ENCODE assay signal across 1 cellular context in the genomic region with DNA sequence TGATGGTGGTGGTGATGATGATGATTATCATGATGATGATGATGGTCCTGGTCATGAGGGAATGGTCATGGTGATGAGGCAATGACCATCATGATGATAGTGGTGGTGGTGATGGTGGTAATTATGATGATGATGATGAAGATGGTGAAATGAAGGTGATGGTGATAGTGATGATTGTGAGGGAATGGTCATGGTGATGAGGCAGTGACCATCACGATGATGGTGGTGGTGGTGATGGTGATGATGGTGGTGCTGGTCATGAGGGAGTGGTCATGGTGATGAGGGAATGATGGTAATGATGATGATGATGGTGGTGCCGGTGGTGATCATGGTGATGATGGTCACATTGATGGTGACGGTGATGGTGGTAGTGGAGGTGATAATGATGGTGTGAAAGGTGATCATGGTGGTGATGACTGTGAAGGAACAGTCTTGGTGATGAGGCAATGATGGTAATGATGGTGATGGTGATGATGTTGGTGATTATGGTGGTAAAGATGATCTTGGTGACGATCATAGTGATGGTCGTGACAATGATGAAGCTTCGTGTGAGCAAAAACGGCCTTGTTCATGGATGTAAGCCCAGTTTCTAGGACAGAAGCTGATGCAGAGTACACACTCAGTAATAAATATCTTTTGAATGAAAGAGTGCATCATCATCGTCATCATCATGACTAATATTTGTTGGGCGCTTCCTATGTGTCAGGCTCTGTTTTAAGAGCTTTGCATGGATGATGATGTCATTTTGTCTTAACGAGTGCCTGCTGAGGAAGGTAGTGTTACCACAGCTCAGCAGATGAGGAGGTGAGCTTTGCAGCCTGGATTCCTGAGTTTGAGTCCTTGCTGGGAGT.
TF ChIP-seq lines count a peak whose summit lies in the region.

No MANE protein-coding gene starts in this region.

TF ChIP-seq in K562, 482 proteins besides CTCF, POLR2A, EP300 and RAD21 (continued from another document):
- TF ChIP-seq, protein P1, sequence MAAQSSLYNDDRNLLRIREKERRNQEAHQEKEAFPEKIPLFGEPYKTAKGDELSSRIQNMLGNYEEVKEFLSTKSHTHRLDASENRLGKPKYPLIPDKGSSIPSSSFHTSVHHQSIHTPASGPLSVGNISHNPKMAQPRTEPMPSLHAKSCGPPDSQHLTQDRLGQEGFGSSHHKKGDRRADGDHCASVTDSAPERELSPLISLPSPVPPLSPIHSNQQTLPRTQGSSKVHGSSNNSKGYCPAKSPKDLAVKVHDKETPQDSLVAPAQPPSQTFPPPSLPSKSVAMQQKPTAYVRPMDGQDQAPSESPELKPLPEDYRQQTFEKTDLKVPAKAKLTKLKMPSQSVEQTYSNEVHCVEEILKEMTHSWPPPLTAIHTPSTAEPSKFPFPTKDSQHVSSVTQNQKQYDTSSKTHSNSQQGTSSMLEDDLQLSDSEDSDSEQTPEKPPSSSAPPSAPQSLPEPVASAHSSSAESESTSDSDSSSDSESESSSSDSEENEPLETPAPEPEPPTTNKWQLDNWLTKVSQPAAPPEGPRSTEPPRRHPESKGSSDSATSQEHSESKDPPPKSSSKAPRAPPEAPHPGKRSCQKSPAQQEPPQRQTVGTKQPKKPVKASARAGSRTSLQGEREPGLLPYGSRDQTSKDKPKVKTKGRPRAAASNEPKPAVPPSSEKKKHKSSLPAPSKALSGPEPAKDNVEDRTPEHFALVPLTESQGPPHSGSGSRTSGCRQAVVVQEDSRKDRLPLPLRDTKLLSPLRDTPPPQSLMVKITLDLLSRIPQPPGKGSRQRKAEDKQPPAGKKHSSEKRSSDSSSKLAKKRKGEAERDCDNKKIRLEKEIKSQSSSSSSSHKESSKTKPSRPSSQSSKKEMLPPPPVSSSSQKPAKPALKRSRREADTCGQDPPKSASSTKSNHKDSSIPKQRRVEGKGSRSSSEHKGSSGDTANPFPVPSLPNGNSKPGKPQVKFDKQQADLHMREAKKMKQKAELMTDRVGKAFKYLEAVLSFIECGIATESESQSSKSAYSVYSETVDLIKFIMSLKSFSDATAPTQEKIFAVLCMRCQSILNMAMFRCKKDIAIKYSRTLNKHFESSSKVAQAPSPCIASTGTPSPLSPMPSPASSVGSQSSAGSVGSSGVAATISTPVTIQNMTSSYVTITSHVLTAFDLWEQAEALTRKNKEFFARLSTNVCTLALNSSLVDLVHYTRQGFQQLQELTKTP (IDR thresholded peaks at IDR 0.05; ENCODE audit: low read depth in 1 of 2, partially characterized antibody in 2 of 2) = no peak
- TF ChIP-seq HIVEP1 (CRISPR knock-in tag; IDR thresholded peaks at IDR 0.05) (no peak), TRIM28 (IDR thresholded peaks at IDR 0.05) (no peak), TRIM24 (IDR thresholded peaks at IDR 0.05) (peak; percentile 11 to 26; a peak in 1 of 4 replicates), SLC30A9 (CRISPR knock-in tag; IDR thresholded peaks at IDR 0.05) (no peak), POLR3A (IDR thresholded peaks at IDR 0.05; ENCODE audit: borderline replicate concordance, extremely low read depth, insufficient read depth, insufficient read length) (no peak), CBFA2T3 (IDR thresholded peaks at IDR 0.05) (no peak), RBBP5 (IDR thresholded peaks at IDR 0.05; ENCODE audit: borderline replicate concordance, insufficient read depth, low read length, poor library complexity, severe bottlenecking) (no peak), CHD1 (IDR thresholded peaks at IDR 0.05; ENCODE audit: low read length) (no peak), ZNF695 (CRISPR knock-in tag; IDR thresholded peaks at IDR 0.05) (no peak), ZNF143 (CRISPR knock-in tag; IDR thresholded peaks at IDR 0.05) (no peak), ARNT (IDR thresholded peaks at IDR 0.05) (no peak), CREM (IDR thresholded peaks at IDR 0.05; ENCODE audit: low read depth) (peak; percentile 76), EGR1 (conservative IDR thresholded peaks at IDR 0.05) (no peak), MECOM (CRISPR knock-in tag; IDR thresholded peaks at IDR 0.05) (no peak), MIER1 (IDR thresholded peaks at IDR 0.05; ENCODE audit: low read depth) (no peak), CHD4 (IDR thresholded peaks at IDR 0.05; ENCODE audit: insufficient read depth, insufficient replicate concordance, low read depth, low read length, poor library complexity, severe bottlenecking) (no peak), BHLHE40 (IDR thresholded peaks at IDR 0.05; ENCODE audit: low read length) (no peak), TEAD2 (tag; IDR thresholded peaks at IDR 0.05) (no peak)
- TF ChIP-seq, protein P2, sequence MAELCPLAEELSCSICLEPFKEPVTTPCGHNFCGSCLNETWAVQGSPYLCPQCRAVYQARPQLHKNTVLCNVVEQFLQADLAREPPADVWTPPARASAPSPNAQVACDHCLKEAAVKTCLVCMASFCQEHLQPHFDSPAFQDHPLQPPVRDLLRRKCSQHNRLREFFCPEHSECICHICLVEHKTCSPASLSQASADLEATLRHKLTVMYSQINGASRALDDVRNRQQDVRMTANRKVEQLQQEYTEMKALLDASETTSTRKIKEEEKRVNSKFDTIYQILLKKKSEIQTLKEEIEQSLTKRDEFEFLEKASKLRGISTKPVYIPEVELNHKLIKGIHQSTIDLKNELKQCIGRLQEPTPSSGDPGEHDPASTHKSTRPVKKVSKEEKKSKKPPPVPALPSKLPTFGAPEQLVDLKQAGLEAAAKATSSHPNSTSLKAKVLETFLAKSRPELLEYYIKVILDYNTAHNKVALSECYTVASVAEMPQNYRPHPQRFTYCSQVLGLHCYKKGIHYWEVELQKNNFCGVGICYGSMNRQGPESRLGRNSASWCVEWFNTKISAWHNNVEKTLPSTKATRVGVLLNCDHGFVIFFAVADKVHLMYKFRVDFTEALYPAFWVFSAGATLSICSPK (IDR thresholded peaks at IDR 0.05; ENCODE audit: borderline replicate concordance) = no peak
- TF ChIP-seq, protein P3, sequence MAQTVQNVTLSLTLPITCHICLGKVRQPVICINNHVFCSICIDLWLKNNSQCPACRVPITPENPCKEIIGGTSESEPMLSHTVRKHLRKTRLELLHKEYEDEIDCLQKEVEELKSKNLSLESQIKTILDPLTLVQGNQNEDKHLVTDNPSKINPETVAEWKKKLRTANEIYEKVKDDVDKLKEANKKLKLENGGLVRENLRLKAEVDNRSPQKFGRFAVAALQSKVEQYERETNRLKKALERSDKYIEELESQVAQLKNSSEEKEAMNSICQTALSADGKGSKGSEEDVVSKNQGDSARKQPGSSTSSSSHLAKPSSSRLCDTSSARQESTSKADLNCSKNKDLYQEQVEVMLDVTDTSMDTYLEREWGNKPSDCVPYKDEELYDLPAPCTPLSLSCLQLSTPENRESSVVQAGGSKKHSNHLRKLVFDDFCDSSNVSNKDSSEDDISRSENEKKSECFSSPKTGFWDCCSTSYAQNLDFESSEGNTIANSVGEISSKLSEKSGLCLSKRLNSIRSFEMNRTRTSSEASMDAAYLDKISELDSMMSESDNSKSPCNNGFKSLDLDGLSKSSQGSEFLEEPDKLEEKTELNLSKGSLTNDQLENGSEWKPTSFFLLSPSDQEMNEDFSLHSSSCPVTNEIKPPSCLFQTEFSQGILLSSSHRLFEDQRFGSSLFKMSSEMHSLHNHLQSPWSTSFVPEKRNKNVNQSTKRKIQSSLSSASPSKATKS (CRISPR knock-in tag; IDR thresholded peaks at IDR 0.05) = no peak
- TF ChIP-seq, protein P4, sequence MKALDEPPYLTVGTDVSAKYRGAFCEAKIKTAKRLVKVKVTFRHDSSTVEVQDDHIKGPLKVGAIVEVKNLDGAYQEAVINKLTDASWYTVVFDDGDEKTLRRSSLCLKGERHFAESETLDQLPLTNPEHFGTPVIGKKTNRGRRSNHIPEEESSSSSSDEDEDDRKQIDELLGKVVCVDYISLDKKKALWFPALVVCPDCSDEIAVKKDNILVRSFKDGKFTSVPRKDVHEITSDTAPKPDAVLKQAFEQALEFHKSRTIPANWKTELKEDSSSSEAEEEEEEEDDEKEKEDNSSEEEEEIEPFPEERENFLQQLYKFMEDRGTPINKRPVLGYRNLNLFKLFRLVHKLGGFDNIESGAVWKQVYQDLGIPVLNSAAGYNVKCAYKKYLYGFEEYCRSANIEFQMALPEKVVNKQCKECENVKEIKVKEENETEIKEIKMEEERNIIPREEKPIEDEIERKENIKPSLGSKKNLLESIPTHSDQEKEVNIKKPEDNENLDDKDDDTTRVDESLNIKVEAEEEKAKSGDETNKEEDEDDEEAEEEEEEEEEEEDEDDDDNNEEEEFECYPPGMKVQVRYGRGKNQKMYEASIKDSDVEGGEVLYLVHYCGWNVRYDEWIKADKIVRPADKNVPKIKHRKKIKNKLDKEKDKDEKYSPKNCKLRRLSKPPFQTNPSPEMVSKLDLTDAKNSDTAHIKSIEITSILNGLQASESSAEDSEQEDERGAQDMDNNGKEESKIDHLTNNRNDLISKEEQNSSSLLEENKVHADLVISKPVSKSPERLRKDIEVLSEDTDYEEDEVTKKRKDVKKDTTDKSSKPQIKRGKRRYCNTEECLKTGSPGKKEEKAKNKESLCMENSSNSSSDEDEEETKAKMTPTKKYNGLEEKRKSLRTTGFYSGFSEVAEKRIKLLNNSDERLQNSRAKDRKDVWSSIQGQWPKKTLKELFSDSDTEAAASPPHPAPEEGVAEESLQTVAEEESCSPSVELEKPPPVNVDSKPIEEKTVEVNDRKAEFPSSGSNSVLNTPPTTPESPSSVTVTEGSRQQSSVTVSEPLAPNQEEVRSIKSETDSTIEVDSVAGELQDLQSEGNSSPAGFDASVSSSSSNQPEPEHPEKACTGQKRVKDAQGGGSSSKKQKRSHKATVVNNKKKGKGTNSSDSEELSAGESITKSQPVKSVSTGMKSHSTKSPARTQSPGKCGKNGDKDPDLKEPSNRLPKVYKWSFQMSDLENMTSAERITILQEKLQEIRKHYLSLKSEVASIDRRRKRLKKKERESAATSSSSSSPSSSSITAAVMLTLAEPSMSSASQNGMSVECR (CRISPR knock-in tag; IDR thresholded peaks at IDR 0.05) = no peak
- TF ChIP-seq, protein P5, sequence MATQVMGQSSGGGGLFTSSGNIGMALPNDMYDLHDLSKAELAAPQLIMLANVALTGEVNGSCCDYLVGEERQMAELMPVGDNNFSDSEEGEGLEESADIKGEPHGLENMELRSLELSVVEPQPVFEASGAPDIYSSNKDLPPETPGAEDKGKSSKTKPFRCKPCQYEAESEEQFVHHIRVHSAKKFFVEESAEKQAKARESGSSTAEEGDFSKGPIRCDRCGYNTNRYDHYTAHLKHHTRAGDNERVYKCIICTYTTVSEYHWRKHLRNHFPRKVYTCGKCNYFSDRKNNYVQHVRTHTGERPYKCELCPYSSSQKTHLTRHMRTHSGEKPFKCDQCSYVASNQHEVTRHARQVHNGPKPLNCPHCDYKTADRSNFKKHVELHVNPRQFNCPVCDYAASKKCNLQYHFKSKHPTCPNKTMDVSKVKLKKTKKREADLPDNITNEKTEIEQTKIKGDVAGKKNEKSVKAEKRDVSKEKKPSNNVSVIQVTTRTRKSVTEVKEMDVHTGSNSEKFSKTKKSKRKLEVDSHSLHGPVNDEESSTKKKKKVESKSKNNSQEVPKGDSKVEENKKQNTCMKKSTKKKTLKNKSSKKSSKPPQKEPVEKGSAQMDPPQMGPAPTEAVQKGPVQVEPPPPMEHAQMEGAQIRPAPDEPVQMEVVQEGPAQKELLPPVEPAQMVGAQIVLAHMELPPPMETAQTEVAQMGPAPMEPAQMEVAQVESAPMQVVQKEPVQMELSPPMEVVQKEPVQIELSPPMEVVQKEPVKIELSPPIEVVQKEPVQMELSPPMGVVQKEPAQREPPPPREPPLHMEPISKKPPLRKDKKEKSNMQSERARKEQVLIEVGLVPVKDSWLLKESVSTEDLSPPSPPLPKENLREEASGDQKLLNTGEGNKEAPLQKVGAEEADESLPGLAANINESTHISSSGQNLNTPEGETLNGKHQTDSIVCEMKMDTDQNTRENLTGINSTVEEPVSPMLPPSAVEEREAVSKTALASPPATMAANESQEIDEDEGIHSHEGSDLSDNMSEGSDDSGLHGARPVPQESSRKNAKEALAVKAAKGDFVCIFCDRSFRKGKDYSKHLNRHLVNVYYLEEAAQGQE (CRISPR knock-in tag; IDR thresholded peaks at IDR 0.05; ENCODE audit: low read depth) = no peak
- TF ChIP-seq, protein P6, sequence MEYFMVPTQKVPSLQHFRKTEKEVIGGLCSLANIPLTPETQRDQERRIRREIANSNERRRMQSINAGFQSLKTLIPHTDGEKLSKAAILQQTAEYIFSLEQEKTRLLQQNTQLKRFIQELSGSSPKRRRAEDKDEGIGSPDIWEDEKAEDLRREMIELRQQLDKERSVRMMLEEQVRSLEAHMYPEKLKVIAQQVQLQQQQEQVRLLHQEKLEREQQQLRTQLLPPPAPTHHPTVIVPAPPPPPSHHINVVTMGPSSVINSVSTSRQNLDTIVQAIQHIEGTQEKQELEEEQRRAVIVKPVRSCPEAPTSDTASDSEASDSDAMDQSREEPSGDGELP (CRISPR knock-in tag; IDR thresholded peaks at IDR 0.05; ENCODE audit: borderline replicate concordance) = no peak
